In the genomic region with DNA sequence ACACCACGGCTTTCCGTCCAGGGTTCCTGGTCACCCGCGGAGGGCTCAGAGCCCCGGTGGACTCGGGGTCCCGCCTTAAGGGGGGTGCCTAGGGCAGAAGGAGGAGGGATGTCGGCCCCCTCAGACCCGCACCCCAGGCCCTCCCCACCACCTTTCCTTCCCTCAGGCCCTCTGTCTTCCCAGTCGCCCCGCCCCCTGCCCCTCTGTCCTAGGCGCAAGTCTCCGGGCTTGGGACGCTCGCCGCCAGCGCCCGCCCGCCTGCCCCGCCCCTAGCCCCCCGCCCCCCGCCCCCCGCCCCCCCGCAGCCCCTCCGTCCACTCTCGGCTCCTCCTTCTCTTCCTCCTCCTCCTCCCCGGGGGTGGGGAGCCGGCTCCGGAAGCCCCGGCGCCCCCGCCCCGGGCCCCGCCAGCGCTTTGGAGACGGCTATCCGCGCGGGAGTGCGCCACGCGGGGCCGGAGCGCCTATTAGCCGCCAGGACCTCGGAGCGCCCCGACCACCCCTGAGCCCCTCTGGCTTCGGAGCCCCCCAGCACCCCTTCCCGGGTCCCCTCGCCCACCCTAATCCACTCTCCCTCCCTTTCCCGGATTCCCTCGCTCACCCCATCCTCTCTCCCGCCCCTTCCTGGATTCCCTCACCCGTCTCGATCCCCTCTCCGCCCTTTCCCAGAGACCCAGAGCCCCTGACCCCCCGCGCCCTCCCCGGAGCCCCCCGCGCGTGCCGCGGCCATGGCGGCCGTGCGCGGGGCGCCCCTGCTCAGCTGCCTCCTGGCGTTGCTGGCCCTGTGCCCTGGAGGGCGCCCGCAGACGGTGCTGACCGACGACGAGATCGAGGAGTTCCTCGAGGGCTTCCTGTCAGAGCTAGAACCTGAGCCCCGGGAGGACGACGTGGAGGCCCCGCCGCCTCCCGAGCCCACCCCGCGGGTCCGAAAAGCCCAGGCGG, we compare ENCODE assay signal across 8 cellular contexts. TPM values are rescaled to one million over a fixed set of nuclear protein-coding genes. Genes with fewer than 3 reads are reported as not detected.
DNase-seq lines count a peak whose midpoint lies in the region; ATAC-seq and TF ChIP-seq lines count a peak whose summit lies in the region.

TSS of gene AEBP1 (plus strand) at position 405 of the 939 bp plus-strand sequence. CDS start at position 726, 321 bp downstream.

- H3K4me3 Mint-ChIP-seq in activated T-helper 2 cell treated with anti-CD3 and anti-CD28 coated beads, Interferon-gamma antibody, Interleukin-2, Interleukin-4, amounts not matched to agents 10 μg/mL and 5 μg/mL and 100 μg/mL, durations not matched to agents 14 hours and 24 hours and 36 hours (ENCODE audit: low read depth): peak within 1 kb of the TSS; percentile 79
- peak within 1 kb of the TSS; percentile 71 for H3K4me3 Mint-ChIP-seq in progenitor cell of endocrine pancreas (ENCODE audit: low read depth)

- H3K27ac Mint-ChIP-seq in activated T-helper 2 cell treated with anti-CD3 and anti-CD28 coated beads, Interferon-gamma antibody, Interleukin-2, Interleukin-4, amounts not matched to agents 10 μg/mL and 5 μg/mL and 100 μg/mL, durations not matched to agents 14 hours and 24 hours and 36 hours: peak within 1 kb of the TSS; percentile 38
- H3K27ac Mint-ChIP-seq in progenitor cell of endocrine pancreas: no peak within 1 kb of the TSS

- 6 to 8% (median 7%) methylated on average over 47 to 85 of the region's 89 CpGs for WGBS in heart left ventricle, 4 donors

- H3K36me3 Mint-ChIP-seq in activated T-helper 2 cell treated with anti-CD3 and anti-CD28 coated beads, Interferon-gamma antibody, Interleukin-2, Interleukin-4, amounts not matched to agents 10 μg/mL and 5 μg/mL and 100 μg/mL, durations not matched to agents 14 hours and 24 hours and 36 hours (ENCODE audit: low read depth): peaks cover 3% of the 10 kb centered on the region
- no peaks in the 10 kb centered on the region for H3K36me3 Mint-ChIP-seq in progenitor cell of endocrine pancreas (ENCODE audit: insufficient read depth)

- TF ChIP-seq CTCF in heart left ventricle (IDR thresholded peaks at IDR 0.05) (no peak), progenitor cell of endocrine pancreas (IDR thresholded peaks at IDR 0.05; ENCODE audit: unreplicated experiment) (peak; percentile 25)

- H3K4me1 Mint-ChIP-seq in activated T-helper 2 cell treated with anti-CD3 and anti-CD28 coated beads, Interferon-gamma antibody, Interleukin-2, Interleukin-4, amounts not matched to agents 10 μg/mL and 5 μg/mL and 100 μg/mL, durations not matched to agents 14 hours and 24 hours and 36 hours (ENCODE audit: low read depth): peaks cover 11% of the 10 kb centered on the region
- peaks cover 5% of the 10 kb centered on the region for H3K4me1 Mint-ChIP-seq in progenitor cell of endocrine pancreas (ENCODE audit: low read depth)

- peak in 3 of 4 donors; percentile 4 to 66 (median 33) for ATAC-seq in heart left ventricle
- no peak for ATAC-seq in HG03139 (IDR thresholded peaks at IDR 0.05; ENCODE audit: unreplicated experiment)

- H3K27me3 Mint-ChIP-seq in activated T-helper 2 cell treated with anti-CD3 and anti-CD28 coated beads, Interferon-gamma antibody, Interleukin-2, Interleukin-4, amounts not matched to agents 10 μg/mL and 5 μg/mL and 100 μg/mL, durations not matched to agents 14 hours and 24 hours and 36 hours (ENCODE audit: low read depth): peaks cover 5% of the 10 kb centered on the region
- H3K27me3 Mint-ChIP-seq in progenitor cell of endocrine pancreas: peaks cover 23% of the 10 kb centered on the region

- TF ChIP-seq POLR2A in heart left ventricle (IDR thresholded peaks at IDR 0.05): no peak

- no peaks in the 10 kb centered on the region for H3K9me3 ChIP-seq in heart left ventricle

- H3K27ac ChIP-seq in heart left ventricle: peak within 1 kb of the TSS; percentile 14 to 90 (median 74)

- peak; percentile 49 for DNase-seq in activated T-cell treated with anti-CD3 and anti-CD28 coated beads, Interleukin-2, amount 50 U/mL, for 1 hour
- DNase-seq in activated T-cell treated with anti-CD3 and anti-CD28 coated beads for 4 hours (no peak), heart left ventricle (peak in 4 of 5 donors; percentile 50 to 66 (median 58)), progenitor cell of endocrine pancreas (ENCODE audit: low spot score, unreplicated experiment) (no peak), inferior parietal cortex (ENCODE audit: extremely low spot score) (no peak), HuH-7 (ENCODE audit: low spot score) (no peak)
- no peak for DNase-seq in activated T-helper 2 cell treated with anti-CD3 and anti-CD28 coated beads, Interferon-gamma antibody, Interleukin-2, Interleukin-4, amounts not matched to agents 10 μg/mL and 5 μg/mL and 100 μg/mL, durations not matched to agents 14 hours and 24 hours and 36 hours (ENCODE audit: low spot score)

- peaks cover 0 to 63% (median 27%) of the 10 kb centered on the region in 12 donors for H3K4me1 ChIP-seq in heart left ventricle

- peaks cover 0 to 18% (median 0%) of the 10 kb centered on the region in 9 donors for H3K27me3 ChIP-seq in heart left ventricle

- H3K36me3 ChIP-seq in heart left ventricle: peaks cover 0 to 24% (median 0%) of the 10 kb centered on the region in 9 donors

- intact Hi-C loops in activated T-helper 2 cell treated with anti-CD3 and anti-CD28 coated beads, Interferon-gamma antibody, Interleukin-2, Interleukin-4, amounts not matched to agents 10 μg/mL and 5 μg/mL and 100 μg/mL, durations not matched to agents 14 hours and 24 hours and 36 hours (cut with micrococcal nuclease): no loop called here
- intact Hi-C loops in heart left ventricle (cut with DNase I): no loop called here

- no peaks in the 10 kb centered on the region for H3K9me3 Mint-ChIP-seq in activated T-helper 2 cell treated with anti-CD3 and anti-CD28 coated beads, Interferon-gamma antibody, Interleukin-2, Interleukin-4, amounts not matched to agents 10 μg/mL and 5 μg/mL and 100 μg/mL, durations not matched to agents 14 hours and 24 hours and 36 hours
- H3K9me3 Mint-ChIP-seq in progenitor cell of endocrine pancreas (ENCODE audit: low read depth): no peaks in the 10 kb centered on the region

- peak within 1 kb of the TSS; percentile 32 to 76 (median 60) for H3K4me3 ChIP-seq in heart left ventricle

RNA-seq across cellular contexts. Expression of gene AEBP1, which starts in this region (rescaled TPM):
- total RNA-seq in activated T-helper 2 cell treated with anti-CD3 and anti-CD28 coated beads, Interferon-gamma antibody, Interleukin-2, Interleukin-4, amounts not matched to agents 10 μg/mL and 5 μg/mL and 100 μg/mL, durations not matched to agents 14 hours and 24 hours and 36 hours: 36.4 and 38.7 TPM in 2 replicates
- total RNA-seq in heart left ventricle: 10 to 100 TPM; 15.2 to 51.1 (median 25.4) TPM
- polyA plus RNA-seq in heart left ventricle: 10 to 100 TPM; 10.9 to 20.2 TPM
- total RNA-seq in progenitor cell of endocrine pancreas: 52.2 and 57.5 TPM in 2 replicates

Comparison
In these comparisons a context has a peak if more than half of its experiments do, and no peak if none do; other contexts are left out.
1. DNase-seq: peak in activated T-cell treated with anti-CD3 and anti-CD28 coated beads, Interleukin-2, amount 50 U/mL, for 1 hour (single experiment) and heart left ventricle (4 of 5); none in activated T-cell treated with anti-CD3 and anti-CD28 coated beads for 4 hours (single experiment), activated T-helper 2 cell treated with anti-CD3 and anti-CD28 coated beads, Interferon-gamma antibody, Interleukin-2, Interleukin-4, amounts not matched to agents 10 μg/mL and 5 μg/mL and 100 μg/mL, durations not matched to agents 14 hours and 24 hours and 36 hours (single experiment), progenitor cell of endocrine pancreas (single experiment), inferior parietal cortex (single experiment) and HuH-7 (single experiment).